ENCODE assay signal across 19 cellular contexts in genomic region chr10:123884351-123884906, GRCh38. TPM values are rescaled to one million over a fixed set of nuclear protein-coding genes. Genes with fewer than 3 reads are reported as not detected.
DNase-seq lines count a peak whose midpoint lies in the region; TF ChIP-seq lines count a peak whose summit lies in the region.
"Had no signal": no experiment of that assay in that cellular context is flagged by ENCODE, and none has a peak within 500 bp of the region (broad histone marks: within the 10 kb centered on the region; RNA-seq: fewer than 3 reads in every experiment).

No MANE protein-coding gene starts in this region.

- no peaks in the 10 kb centered on the region for H3K9me3 ChIP-seq in esophagus muscularis mucosa
- no peaks in the 10 kb centered on the region for H3K9me3 ChIP-seq in muscle layer of colon (ENCODE audit: low read length)
- no peaks in the 10 kb centered on the region for H3K9me3 ChIP-seq in stomach smooth muscle (ENCODE audit: control insufficient read depth in 2 of 2, low read length in 2 of 2)
- H3K9me3 ChIP-seq in mesenchymal stem cell (ENCODE audit: control insufficient read depth, low read length) = no peaks in the 10 kb centered on the region
- H3K9me3 ChIP-seq: HAP-1, MG63, SJCRH30 had no signal

- no peak overlapping the region for H2AFZ ChIP-seq in mesenchymal stem cell (ENCODE audit: low read depth, low read length)

- 52% methylated on average over 7 of the region's 7 CpGs for WGBS in esophagus muscularis mucosa
- WGBS in mesenchymal stem cell = 80% methylated on average over 6 of the region's 7 CpGs

- no peak overlapping the region for H3K4me2 ChIP-seq in mesenchymal stem cell (ENCODE audit: low read length, poor library complexity, severe bottlenecking)

- H3K14ac ChIP-seq in mesenchymal stem cell (ENCODE audit: low read length in 2 of 2) = no peak overlapping the region

- no peak for TF ChIP-seq POLR2A in esophagus muscularis mucosa (IDR thresholded peaks at IDR 0.05; ENCODE audit: low read depth)

- no peak overlapping the region for H3K4ac ChIP-seq in mesenchymal stem cell (ENCODE audit: low read depth in 1 of 2, low read length in 2 of 2)

- no peak overlapping the region for H2BK5ac ChIP-seq in mesenchymal stem cell (ENCODE audit: low read depth, low read length, poor library complexity, severe bottlenecking)

- H3K27ac ChIP-seq in esophagus muscularis mucosa (replicated peaks in 1 of 4) = peak overlapping the region; percentile 57 to 99 (median 88)
- H3K27ac ChIP-seq in muscle layer of colon (ENCODE audit: low read depth, low read length) = peak overlapping the region; percentile 22
- H3K27ac ChIP-seq in stomach smooth muscle (ENCODE audit: low read length) = peak overlapping the region; percentile 58
- H3K27ac ChIP-seq in mesenchymal stem cell (ENCODE audit: low read length, poor library complexity, severe bottlenecking) = no peak overlapping the region
- H3K27ac ChIP-seq: SJCRH30 had no signal

- no peak overlapping the region for H4K8ac ChIP-seq in mesenchymal stem cell (ENCODE audit: low read length)

- H2BK120ac ChIP-seq in mesenchymal stem cell (ENCODE audit: low read depth, low read length) = no peak overlapping the region

- H2AK5ac ChIP-seq in mesenchymal stem cell (ENCODE audit: low read length, severe bottlenecking) = no peak overlapping the region

- H3K23ac ChIP-seq in mesenchymal stem cell (ENCODE audit: low read length in 2 of 2) = no peak overlapping the region

- H3K4me3 ChIP-seq in esophagus muscularis mucosa (no peak overlapping the region), muscle layer of colon (ENCODE audit: low read depth in 1 of 2, low read length in 2 of 2) (no peak overlapping the region), stomach smooth muscle (ENCODE audit: low read length in 2 of 2) (peak overlapping the region in 1 of 2 donors; percentile 40), mesenchymal stem cell (ENCODE audit: insufficient read depth in 1 of 2, low read depth in 1 of 2, low read length in 2 of 2) (no peak overlapping the region)
- H3K4me3 ChIP-seq: HAP-1, MG63, SJCRH30 had no signal

- H2BK12ac ChIP-seq in mesenchymal stem cell (ENCODE audit: low read length in 2 of 2) = no peak overlapping the region

- intact Hi-C loops in esophagus muscularis mucosa (cut with DNase I) = no loop called here

- H3K27me3 ChIP-seq in esophagus muscularis mucosa (no peaks in the 10 kb centered on the region), muscle layer of colon (ENCODE audit: control insufficient read depth in 1 of 2, insufficient read depth in 2 of 2, low read length in 2 of 2) (no peaks in the 10 kb centered on the region), stomach smooth muscle (ENCODE audit: control insufficient read depth in 1 of 2, insufficient read depth in 2 of 2, low read length in 2 of 2) (no peaks in the 10 kb centered on the region), mesenchymal stem cell (ENCODE audit: control insufficient read depth in 1 of 2, insufficient read depth in 1 of 2, low read length in 2 of 2) (peaks cover 7 to 14% of the 10 kb centered on the region in 2 experiments)
- H3K27me3 ChIP-seq: MG63 had no signal

- H3K18ac ChIP-seq in mesenchymal stem cell (ENCODE audit: low read depth in 1 of 2, low read length in 2 of 2) = no peak overlapping the region

- TF ChIP-seq EP300 in esophagus muscularis mucosa (IDR thresholded peaks at IDR 0.05) = no peak

- H4K91ac ChIP-seq in mesenchymal stem cell (ENCODE audit: low read length) = no peak overlapping the region

- no peak for DNase-seq in esophagus muscularis mucosa (ENCODE audit: extremely low spot score)
- no peak for DNase-seq in mesenchymal stem cell
- DNase-seq in glomerular visceral epithelial cell (ENCODE audit: extremely low spot score) = no peak
- DNase-seq in COLO668 (lab: John Stamatoyannopoulos, UW; ENCODE audit: unreplicated experiment) = no peak
- no peak for DNase-seq in activated CD4-positive, alpha-beta T cell treated with anti-CD3 and anti-CD28 coated beads, Interleukin-2, amount 50 U/mL, for 48 hours
- DNase-seq: ACHN; C1 segment of cervical spinal cord; CD8-positive, alpha-beta memory T cell; Kasumi-1; MG63; NCI-H1048; NCI-H1436; NCI-H1930; NCI-H226; NCI-H524; SJCRH30 had no signal

- H3K79me1 ChIP-seq in mesenchymal stem cell (replicated peaks; ENCODE audit: low read length, poor library complexity, severe bottlenecking) = no peaks in the 10 kb centered on the region

- H3K36me3 ChIP-seq in esophagus muscularis mucosa (peaks cover 0 to 5% (median 0%) of the 10 kb centered on the region in 4 donors), muscle layer of colon (ENCODE audit: insufficient read depth, low read length) (peaks cover 4% of the 10 kb centered on the region), stomach smooth muscle (ENCODE audit: control insufficient read depth in 2 of 2, insufficient read depth in 2 of 2, low read length in 2 of 2) (peaks cover 3 to 4% of the 10 kb centered on the region in 2 donors), mesenchymal stem cell (ENCODE audit: control insufficient read depth in 1 of 2, insufficient read depth in 2 of 2, low read depth in 1 of 2, low read length in 2 of 2) (no peaks in the 10 kb centered on the region)
- H3K36me3 ChIP-seq: HAP-1, MG63, SJCRH30 had no signal

- no peak overlapping the region for H2BK15ac ChIP-seq in mesenchymal stem cell (ENCODE audit: low read depth, poor library complexity, severe bottlenecking)

- peaks cover 0 to 98% (median 93%) of the 10 kb centered on the region in 4 donors for H3K4me1 ChIP-seq in esophagus muscularis mucosa
- H3K4me1 ChIP-seq in muscle layer of colon (ENCODE audit: insufficient read depth, low read length) = peaks cover 75% of the 10 kb centered on the region
- H3K4me1 ChIP-seq in stomach smooth muscle (ENCODE audit: control insufficient read depth, insufficient read depth, low read length) = peaks cover 74% of the 10 kb centered on the region
- no peaks in the 10 kb centered on the region for H3K4me1 ChIP-seq in mesenchymal stem cell (ENCODE audit: control insufficient read depth, insufficient read depth, low read depth, low read length)
- H3K4me1 ChIP-seq: HAP-1, SJCRH30 had no signal

- H3K9ac ChIP-seq in muscle layer of colon (ENCODE audit: low read length) = peak overlapping the region; percentile 9
- H3K9ac ChIP-seq in stomach smooth muscle (ENCODE audit: low read length in 2 of 2) = no peak overlapping the region
- no peak overlapping the region for H3K9ac ChIP-seq in mesenchymal stem cell (ENCODE audit: low read length)

- TF ChIP-seq CTCF in esophagus muscularis mucosa (IDR thresholded peaks at IDR 0.05) = no peak

RNA-seq across cellular contexts. Expression of gene CPXM2, which starts 7.2 kb away (rescaled TPM):
- total RNA-seq in esophagus muscularis mucosa = 100 to 1,000 TPM in 2 of 4 donors, 10 to 100 TPM in 2; 56.8 to 150 (median 96.9) TPM
- polyA plus RNA-seq in mesenchymal stem cell (2013, experiment 1 of 2) = not detected
- 0.01 TPM for polyA plus RNA-seq in mesenchymal stem cell (2013, experiment 2 of 2)
- total RNA-seq: CD8-positive, alpha-beta memory T cell; SJCRH30 had no signal
- polyA plus RNA-seq: CD8-positive, alpha-beta memory T cell had no signal
